In the genomic region with DNA sequence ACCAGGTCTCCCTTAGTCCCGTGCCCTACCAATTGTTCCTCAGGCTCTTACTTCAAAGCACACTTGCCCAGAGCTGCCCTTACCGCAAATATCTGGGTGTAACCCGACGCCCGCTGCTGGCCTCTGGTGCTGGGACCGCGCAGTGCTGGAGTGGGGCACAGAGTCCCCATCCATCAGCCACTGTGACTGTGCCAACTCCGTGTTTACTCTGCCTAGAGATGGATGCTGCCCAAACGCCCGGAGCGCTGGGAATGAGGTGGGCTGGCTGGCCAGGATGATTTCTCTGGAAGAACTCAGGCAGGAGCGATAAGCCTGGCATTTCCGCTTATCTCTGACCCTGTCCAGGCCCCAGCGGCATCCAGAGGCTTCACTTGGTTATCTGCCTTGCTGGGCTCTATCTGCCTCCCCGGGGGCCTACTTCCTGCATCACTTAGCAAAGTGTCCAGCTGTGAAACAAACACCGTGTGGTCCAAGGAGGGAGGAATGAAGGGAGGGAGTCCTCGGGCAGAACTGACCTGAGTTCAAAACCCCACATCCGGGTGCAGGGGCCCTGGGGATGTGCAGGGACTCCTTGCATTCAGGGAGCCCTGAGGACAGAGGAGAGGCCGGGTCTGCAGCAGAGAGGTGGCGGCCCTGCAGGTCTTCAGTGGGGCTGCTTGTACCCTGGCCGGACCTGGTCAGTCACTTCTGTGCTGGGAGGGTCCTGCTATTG, we compare ENCODE assay signal across 1 cellular context.
A peak's percentile ranks its signal among the peaks of the same experiment; 100 is the strongest.
TF ChIP-seq lines count a peak whose summit lies in the region.

No MANE protein-coding gene starts in this region.

TF ChIP-seq in HepG2, 621 proteins besides CTCF, POLR2A, EP300 and RAD21:
- TF ChIP-seq, protein P1, sequence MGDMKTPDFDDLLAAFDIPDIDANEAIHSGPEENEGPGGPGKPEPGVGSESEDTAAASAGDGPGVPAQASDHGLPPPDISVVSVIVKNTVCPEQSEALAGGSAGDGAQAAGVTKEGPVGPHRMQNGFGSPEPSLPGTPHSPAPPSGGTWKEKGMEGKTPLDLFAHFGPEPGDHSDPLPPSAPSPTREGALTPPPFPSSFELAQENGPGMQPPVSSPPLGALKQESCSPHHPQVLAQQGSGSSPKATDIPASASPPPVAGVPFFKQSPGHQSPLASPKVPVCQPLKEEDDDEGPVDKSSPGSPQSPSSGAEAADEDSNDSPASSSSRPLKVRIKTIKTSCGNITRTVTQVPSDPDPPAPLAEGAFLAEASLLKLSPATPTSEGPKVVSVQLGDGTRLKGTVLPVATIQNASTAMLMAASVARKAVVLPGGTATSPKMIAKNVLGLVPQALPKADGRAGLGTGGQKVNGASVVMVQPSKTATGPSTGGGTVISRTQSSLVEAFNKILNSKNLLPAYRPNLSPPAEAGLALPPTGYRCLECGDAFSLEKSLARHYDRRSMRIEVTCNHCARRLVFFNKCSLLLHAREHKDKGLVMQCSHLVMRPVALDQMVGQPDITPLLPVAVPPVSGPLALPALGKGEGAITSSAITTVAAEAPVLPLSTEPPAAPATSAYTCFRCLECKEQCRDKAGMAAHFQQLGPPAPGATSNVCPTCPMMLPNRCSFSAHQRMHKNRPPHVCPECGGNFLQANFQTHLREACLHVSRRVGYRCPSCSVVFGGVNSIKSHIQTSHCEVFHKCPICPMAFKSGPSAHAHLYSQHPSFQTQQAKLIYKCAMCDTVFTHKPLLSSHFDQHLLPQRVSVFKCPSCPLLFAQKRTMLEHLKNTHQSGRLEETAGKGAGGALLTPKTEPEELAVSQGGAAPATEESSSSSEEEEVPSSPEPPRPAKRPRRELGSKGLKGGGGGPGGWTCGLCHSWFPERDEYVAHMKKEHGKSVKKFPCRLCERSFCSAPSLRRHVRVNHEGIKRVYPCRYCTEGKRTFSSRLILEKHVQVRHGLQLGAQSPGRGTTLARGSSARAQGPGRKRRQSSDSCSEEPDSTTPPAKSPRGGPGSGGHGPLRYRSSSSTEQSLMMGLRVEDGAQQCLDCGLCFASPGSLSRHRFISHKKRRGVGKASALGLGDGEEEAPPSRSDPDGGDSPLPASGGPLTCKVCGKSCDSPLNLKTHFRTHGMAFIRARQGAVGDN (CRISPR knock-in tag; IDR thresholded peaks at IDR 0.05): peak; percentile 40; the same call in 1 of the 2 replicates
- TF ChIP-seq KAT7 (CRISPR knock-in tag; IDR thresholded peaks at IDR 0.05; ENCODE audit: borderline replicate concordance): no peak
- 0 out of 2 replicates have a peak, but pooled peaks have one; percentile 68 for TF ChIP-seq HNRNPL (IDR thresholded peaks at IDR 0.05; ENCODE audit: low read depth, low read length)
- 0 out of 2 replicates have a peak, but pooled peaks have one; percentile 26 for TF ChIP-seq ZFX (CRISPR knock-in tag; IDR thresholded peaks at IDR 0.05; ENCODE audit: low read depth)
- TF ChIP-seq, protein P2, sequence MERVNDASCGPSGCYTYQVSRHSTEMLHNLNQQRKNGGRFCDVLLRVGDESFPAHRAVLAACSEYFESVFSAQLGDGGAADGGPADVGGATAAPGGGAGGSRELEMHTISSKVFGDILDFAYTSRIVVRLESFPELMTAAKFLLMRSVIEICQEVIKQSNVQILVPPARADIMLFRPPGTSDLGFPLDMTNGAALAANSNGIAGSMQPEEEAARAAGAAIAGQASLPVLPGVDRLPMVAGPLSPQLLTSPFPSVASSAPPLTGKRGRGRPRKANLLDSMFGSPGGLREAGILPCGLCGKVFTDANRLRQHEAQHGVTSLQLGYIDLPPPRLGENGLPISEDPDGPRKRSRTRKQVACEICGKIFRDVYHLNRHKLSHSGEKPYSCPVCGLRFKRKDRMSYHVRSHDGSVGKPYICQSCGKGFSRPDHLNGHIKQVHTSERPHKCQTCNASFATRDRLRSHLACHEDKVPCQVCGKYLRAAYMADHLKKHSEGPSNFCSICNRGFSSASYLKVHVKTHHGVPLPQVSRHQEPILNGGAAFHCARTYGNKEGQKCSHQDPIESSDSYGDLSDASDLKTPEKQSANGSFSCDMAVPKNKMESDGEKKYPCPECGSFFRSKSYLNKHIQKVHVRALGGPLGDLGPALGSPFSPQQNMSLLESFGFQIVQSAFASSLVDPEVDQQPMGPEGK (CRISPR knock-in tag; IDR thresholded peaks at IDR 0.05): 0 out of 2 replicates have a peak, but pooled peaks have one; percentile 31
- TF ChIP-seq, protein P3, sequence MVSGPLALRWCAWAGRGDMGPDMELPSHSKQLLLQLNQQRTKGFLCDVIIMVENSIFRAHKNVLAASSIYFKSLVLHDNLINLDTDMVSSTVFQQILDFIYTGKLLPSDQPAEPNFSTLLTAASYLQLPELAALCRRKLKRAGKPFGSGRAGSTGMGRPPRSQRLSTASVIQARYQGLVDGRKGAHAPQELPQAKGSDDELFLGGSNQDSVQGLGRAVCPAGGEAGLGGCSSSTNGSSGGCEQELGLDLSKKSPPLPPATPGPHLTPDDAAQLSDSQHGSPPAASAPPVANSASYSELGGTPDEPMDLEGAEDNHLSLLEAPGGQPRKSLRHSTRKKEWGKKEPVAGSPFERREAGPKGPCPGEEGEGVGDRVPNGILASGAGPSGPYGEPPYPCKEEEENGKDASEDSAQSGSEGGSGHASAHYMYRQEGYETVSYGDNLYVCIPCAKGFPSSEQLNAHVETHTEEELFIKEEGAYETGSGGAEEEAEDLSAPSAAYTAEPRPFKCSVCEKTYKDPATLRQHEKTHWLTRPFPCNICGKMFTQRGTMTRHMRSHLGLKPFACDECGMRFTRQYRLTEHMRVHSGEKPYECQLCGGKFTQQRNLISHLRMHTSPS (CRISPR knock-in tag; IDR thresholded peaks at IDR 0.05; ENCODE audit: low read depth): peak; percentile 50
- 0 out of 2 replicates have a peak, but pooled peaks have one; percentile 22 for TF ChIP-seq BCL6 (CRISPR knock-in tag; IDR thresholded peaks at IDR 0.05)
- TF ChIP-seq JDP2 (CRISPR knock-in tag; IDR thresholded peaks at IDR 0.05; ENCODE audit: borderline replicate concordance): no peak
- TF ChIP-seq FOXA1 (IDR thresholded peaks at IDR 0.05): no peak
- TF ChIP-seq FOXA1 (CRISPR knock-in tag; IDR thresholded peaks at IDR 0.05): peak; percentile 73
- TF ChIP-seq MTA1 (CRISPR knock-in tag; IDR thresholded peaks at IDR 0.05; ENCODE audit: borderline replicate concordance): 0 out of 2 replicates have a peak, but pooled peaks have one; percentile 19
TF ChIP-seq in HepG2: peak in this region for 8.
